ENCODE assay signal across 10 cellular contexts in genomic region chr1:153543738-153544135, GRCh38. TPM values are rescaled to one million over a fixed set of nuclear protein-coding genes. Genes with fewer than 3 reads are reported as not detected.
DNase-seq lines count a peak whose midpoint lies in the region; ATAC-seq, FAIRE-seq and TF ChIP-seq lines count a peak whose summit lies in the region.
"Had no signal": no experiment of that assay in that cellular context is flagged by ENCODE, and none has a peak within 500 bp of the region (broad histone marks: within the 10 kb centered on the region; RNA-seq: fewer than 3 reads in every experiment).

No MANE protein-coding gene starts in this region.

- no peak for TF ChIP-seq CTCF in tibial artery (IDR thresholded peaks at IDR 0.05)

- intact Hi-C loops in tibial artery (cut with DNase I; ENCODE audit: low total_unique reads), result no loop called here

- no peaks in the 10 kb centered on the region for H3K9me3 Mint-ChIP-seq in activated T-cell treated with anti-CD3 and anti-CD28 coated beads, Interleukin-2, amount 50 U/mL, for 24 hours
- H3K9me3 Mint-ChIP-seq in activated naive CD8-positive, alpha-beta T cell treated with anti-CD3 and anti-CD28 coated beads, Interleukin-2, amount 10 ng/mL, durations not matched to agents 7 days and 5 days, result no peaks in the 10 kb centered on the region

- H3K4me1 ChIP-seq in muscle layer of colon (ENCODE audit: insufficient read depth, low read length), result peaks cover 66% of the 10 kb centered on the region
- H3K4me1 ChIP-seq in tibial artery, result peaks cover 0 to 75% (median 70%) of the 10 kb centered on the region in 4 donors

- peak overlapping the region; percentile 81 for H3K4me3 Mint-ChIP-seq in activated T-cell treated with anti-CD3 and anti-CD28 coated beads, Interleukin-2, amount 50 U/mL, for 24 hours
- no peak overlapping the region for H3K4me3 Mint-ChIP-seq in activated naive CD8-positive, alpha-beta T cell treated with anti-CD3 and anti-CD28 coated beads, Interleukin-2, amount 10 ng/mL, durations not matched to agents 7 days and 5 days

- no peaks in the 10 kb centered on the region for H3K9me3 ChIP-seq in muscle layer of colon (ENCODE audit: low read length)
- H3K9me3 ChIP-seq in tibial artery, result no peaks in the 10 kb centered on the region

- no peak for DNase-seq in activated T-cell treated with anti-CD3 and anti-CD28 coated beads, Interleukin-2, amount 50 U/mL, for 24 hours
- no peak for DNase-seq in activated T-cell treated with anti-CD3 and anti-CD28 coated beads, Interleukin-2, amount 50 U/mL, for 1 hour
- DNase-seq in activated naive CD8-positive, alpha-beta T cell treated with anti-CD3 and anti-CD28 coated beads, Interleukin-2, amount 10 ng/mL, durations not matched to agents 7 days and 5 days, result no peak
- DNase-seq in tibial artery, result peak; percentile 16 to 55
- DNase-seq in NCI-H2227 treated with DMSO at 0.1 percent for 48 hours (lab: John Stamatoyannopoulos, UW), result no peak
- no peak for DNase-seq in GM12891 (ENCODE audit: insufficient read length, low spot score)
- DNase-seq: OCI-M1 had no signal

- peak overlapping the region; percentile 14 for H3K27ac ChIP-seq in muscle layer of colon (ENCODE audit: low read depth, low read length)
- peak overlapping the region; percentile 78 to 79 for H3K27ac ChIP-seq in tibial artery

- H3K27me3 Mint-ChIP-seq in activated T-cell treated with anti-CD3 and anti-CD28 coated beads, Interleukin-2, amount 50 U/mL, for 24 hours, result no peaks in the 10 kb centered on the region
- no peaks in the 10 kb centered on the region for H3K27me3 Mint-ChIP-seq in activated naive CD8-positive, alpha-beta T cell treated with anti-CD3 and anti-CD28 coated beads, Interleukin-2, amount 10 ng/mL, durations not matched to agents 7 days and 5 days

- POLR2A ChIA-PET in activated naive CD8-positive, alpha-beta T cell treated with anti-CD3 and anti-CD28 coated beads, Interleukin-2, amount 10 ng/mL, durations not matched to agents 7 days and 5 days (lab: Charles Lee), result interaction anchor here (1.1 to 4.6 kb wide), 5 partner anchors 9 to 90 kb away, joined by 4 to 140 read pairs (median 19); partner anchors contain the start of genes CHTOP and S100A6

- peaks cover 13% of the 10 kb centered on the region for H3K36me3 ChIP-seq in muscle layer of colon (ENCODE audit: insufficient read depth, low read length)
- no peaks in the 10 kb centered on the region for H3K36me3 ChIP-seq in tibial artery

- no peak for ATAC-seq in activated naive CD8-positive, alpha-beta T cell treated with anti-CD3 and anti-CD28 coated beads, Interleukin-2, amount 10 ng/mL, durations not matched to agents 7 days and 5 days (ENCODE audit: low read depth)
- ATAC-seq in HG02571 (IDR thresholded peaks at IDR 0.05; ENCODE audit: unreplicated experiment), result no peak

- H3K27me3 ChIP-seq in muscle layer of colon (ENCODE audit: control insufficient read depth in 1 of 2, insufficient read depth in 2 of 2, low read length in 2 of 2), result no peaks in the 10 kb centered on the region
- no peaks in the 10 kb centered on the region for H3K27me3 ChIP-seq in tibial artery

- H3K4me3 ChIP-seq in muscle layer of colon (ENCODE audit: low read depth in 1 of 2, low read length in 2 of 2), result peak overlapping the region in 1 of 2 donors; percentile 64
- peak overlapping the region; percentile 52 to 53 for H3K4me3 ChIP-seq in tibial artery

- H3K9ac ChIP-seq in muscle layer of colon (ENCODE audit: low read length), result peak overlapping the region; percentile 59

- FAIRE-seq in GM12891 (lab: Jason Lieb, UNC), result no peak

- H3K4me1 Mint-ChIP-seq in activated T-cell treated with anti-CD3 and anti-CD28 coated beads, Interleukin-2, amount 50 U/mL, for 24 hours (ENCODE audit: low read depth), result peaks cover 83% of the 10 kb centered on the region
- H3K4me1 Mint-ChIP-seq in activated naive CD8-positive, alpha-beta T cell treated with anti-CD3 and anti-CD28 coated beads, Interleukin-2, amount 10 ng/mL, durations not matched to agents 7 days and 5 days, result peaks cover 65% of the 10 kb centered on the region

- TF ChIP-seq POLR2A in GM12891 (IDR thresholded peaks at IDR 0.05; ENCODE audit: low read depth, low read length), result no peak

- peak overlapping the region; percentile 97 for H3K27ac Mint-ChIP-seq in activated T-cell treated with anti-CD3 and anti-CD28 coated beads, Interleukin-2, amount 50 U/mL, for 24 hours
- peak overlapping the region; percentile 51 for H3K27ac Mint-ChIP-seq in activated naive CD8-positive, alpha-beta T cell treated with anti-CD3 and anti-CD28 coated beads, Interleukin-2, amount 10 ng/mL, durations not matched to agents 7 days and 5 days

- peaks cover 25% of the 10 kb centered on the region for H3K36me3 Mint-ChIP-seq in activated T-cell treated with anti-CD3 and anti-CD28 coated beads, Interleukin-2, amount 50 U/mL, for 24 hours (ENCODE audit: low read depth)
- peaks cover 13% of the 10 kb centered on the region for H3K36me3 Mint-ChIP-seq in activated naive CD8-positive, alpha-beta T cell treated with anti-CD3 and anti-CD28 coated beads, Interleukin-2, amount 10 ng/mL, durations not matched to agents 7 days and 5 days

TF ChIP-seq in GM12891, 5 proteins besides CTCF, POLR2A, EP300 and RAD21:
- TF ChIP-seq POLR2AphosphoS5 (IDR thresholded peaks at IDR 0.05; ENCODE audit: low read depth, low read length) (no peak), SPI1 (IDR thresholded peaks at IDR 0.05; ENCODE audit: low read depth, low read length) (no peak), PAX5 (IDR thresholded peaks at IDR 0.05; ENCODE audit: insufficient read depth, low read length, severe bottlenecking) (no peak), POU2F2 (IDR thresholded peaks at IDR 0.05; ENCODE audit: low read depth, low read length) (no peak), TAF1 (IDR thresholded peaks at IDR 0.05; ENCODE audit: low read depth, low read length) (no peak)

RNA-seq across cellular contexts. Expression of gene S100A4, which starts 1.9 kb away (rescaled TPM):
- total RNA-seq in activated naive CD8-positive, alpha-beta T cell treated with anti-CD3 and anti-CD28 coated beads, Interleukin-2, amount 10 ng/mL, durations not matched to agents 7 days and 5 days, result 100 to 1,000 TPM; 385 to 394 TPM
- 38.4 TPM for polyA plus RNA-seq in GM12891 (2012; ENCODE audit: low read depth, missing spikeins)

RNA-seq across cellular contexts. Expression of gene S100A5, which starts 3.0 kb away (rescaled TPM):
- total RNA-seq in activated naive CD8-positive, alpha-beta T cell treated with anti-CD3 and anti-CD28 coated beads, Interleukin-2, amount 10 ng/mL, durations not matched to agents 7 days and 5 days, result 1 to 10 TPM; 2.2 to 2.7 TPM
- polyA plus RNA-seq in GM12891 (2012; ENCODE audit: low read depth, missing spikeins), result 0.47 TPM
- total RNA-seq: pulmonary artery endothelial cell had no signal

RNA-seq across cellular contexts. Expression of gene S100A3, which starts 5.3 kb away (rescaled TPM):
- total RNA-seq in activated naive CD8-positive, alpha-beta T cell treated with anti-CD3 and anti-CD28 coated beads, Interleukin-2, amount 10 ng/mL, durations not matched to agents 7 days and 5 days, result not detected
- 0.28 TPM for polyA plus RNA-seq in GM12891 (2012; ENCODE audit: low read depth, missing spikeins)

RNA-seq across cellular contexts. Expression of gene S100A6, which starts 7.9 kb away (rescaled TPM):
- 100 to 1,000 TPM; 365 to 373 TPM for total RNA-seq in activated naive CD8-positive, alpha-beta T cell treated with anti-CD3 and anti-CD28 coated beads, Interleukin-2, amount 10 ng/mL, durations not matched to agents 7 days and 5 days
- polyA plus RNA-seq in GM12891 (2012; ENCODE audit: low read depth, missing spikeins), result 21.7 TPM

RNA-seq across cellular contexts. Expression of gene S100A2, which starts 21.9 kb away (rescaled TPM):
- total RNA-seq in activated naive CD8-positive, alpha-beta T cell treated with anti-CD3 and anti-CD28 coated beads, Interleukin-2, amount 10 ng/mL, durations not matched to agents 7 days and 5 days, result not detected
- 0.87 TPM for polyA plus RNA-seq in GM12891 (2012; ENCODE audit: low read depth, missing spikeins)

Comparison
In these comparisons a context has a peak if more than half of its experiments do, and no peak if none do; other contexts are left out.
1. DNase-seq: peak in tibial artery (2 of 2); none in activated T-cell treated with anti-CD3 and anti-CD28 coated beads, Interleukin-2, amount 50 U/mL, for 24 hours (single experiment), activated T-cell treated with anti-CD3 and anti-CD28 coated beads, Interleukin-2, amount 50 U/mL, for 1 hour (single experiment), activated naive CD8-positive, alpha-beta T cell treated with anti-CD3 and anti-CD28 coated beads, Interleukin-2, amount 10 ng/mL, durations not matched to agents 7 days and 5 days (single experiment), NCI-H2227 treated with DMSO at 0.1 percent for 48 hours (single experiment) and GM12891 (single experiment).